ENCODE assay signal across 8 cellular contexts in the genomic region with DNA sequence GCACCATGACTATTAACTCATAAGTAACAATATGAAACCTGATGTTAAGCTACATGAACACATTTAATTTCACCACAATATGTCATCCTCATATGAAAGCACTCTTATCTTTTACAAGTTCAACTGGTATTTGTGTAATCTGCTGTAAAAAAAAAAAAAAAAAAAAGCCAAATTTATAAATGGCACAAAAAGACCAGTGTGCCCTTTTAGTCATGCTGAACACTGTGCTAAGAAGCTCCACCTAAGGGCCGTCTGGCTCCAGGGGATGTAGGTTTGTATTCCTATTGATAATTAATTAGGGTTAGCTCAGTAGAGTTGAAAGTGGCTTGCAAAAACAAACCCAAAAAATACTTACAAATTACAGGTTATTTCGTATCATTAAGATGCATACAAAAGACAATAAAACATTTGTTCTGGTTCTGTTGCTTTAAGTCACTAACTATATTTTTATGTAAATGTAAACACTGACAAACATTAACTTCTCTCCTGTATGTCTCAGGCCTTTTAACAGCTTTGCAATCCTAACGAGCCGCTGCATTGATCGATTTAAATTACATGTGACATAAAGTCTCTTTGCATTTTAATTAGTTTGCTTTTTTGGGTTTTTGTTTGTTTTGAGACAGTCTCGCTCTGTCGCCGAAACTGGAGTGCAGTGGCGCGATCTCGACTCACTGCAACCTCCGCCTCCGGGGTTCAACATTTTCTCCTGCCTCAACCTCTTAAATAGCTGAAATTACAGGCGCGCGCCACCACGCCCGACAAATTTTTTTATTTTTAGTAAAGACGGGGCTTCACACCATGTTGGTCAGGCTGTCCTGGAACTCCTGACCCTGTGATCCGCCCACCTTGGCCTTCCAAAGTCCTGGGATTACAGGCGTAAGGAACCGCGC.
DNase-seq lines count a peak whose midpoint lies in the region; ATAC-seq, FAIRE-seq and TF ChIP-seq lines count a peak whose summit lies in the region.

No MANE protein-coding gene starts in this region.

- BruUV-seq in MCF 10A (replicated peaks; lab: Mats Ljungman, UMichigan), result no TSS peak

- peak overlapping the region; percentile 96 for H3K27ac Mint-ChIP-seq in MCF 10A (ENCODE audit: low read depth, unreplicated experiment)

- H3K4me3 ChIP-seq in BE2C (ENCODE audit: low read depth, low read length) (peak overlapping the region; percentile 76), Peyer's patch (peak overlapping the region; percentile 63 to 78 (median 70)), lower lobe of right lung (peak overlapping the region; percentile 62), thymus (ENCODE audit: low read length) (peak overlapping the region; percentile 71)

- H3K9me3 ChIP-seq in BE2C, result no peaks in the 10 kb centered on the region
- H3K9me3 ChIP-seq in Peyer's patch, result no peaks in the 10 kb centered on the region
- H3K9me3 ChIP-seq in lower lobe of right lung, result no peaks in the 10 kb centered on the region
- no peaks in the 10 kb centered on the region for H3K9me3 ChIP-seq in thymus (ENCODE audit: control insufficient read depth)

- H3K27me3 ChIP-seq in BE2C (no peaks in the 10 kb centered on the region), Peyer's patch (no peaks in the 10 kb centered on the region), lower lobe of right lung (ENCODE audit: low read depth) (peaks cover 59% of the 10 kb centered on the region), thymus (ENCODE audit: control insufficient read depth, insufficient read depth) (no peaks in the 10 kb centered on the region)

- H3K9me3 Mint-ChIP-seq in MCF 10A (ENCODE audit: unreplicated experiment), result no peaks in the 10 kb centered on the region

- POLR2A ChIA-PET in MCF 10A (lab: Yijun Ruan, JAX), result interaction anchor here (0.6 to 19.0 kb wide), 55 partner anchors 9 to 1696 kb away, joined by 3 to 1160 read pairs (median 20); a partner anchor contains a TSS

- H3K36me3 ChIP-seq in BE2C (peaks cover 5% of the 10 kb centered on the region; the same call in 1 of the 2 replicates), Peyer's patch (no peaks in the 10 kb centered on the region), lower lobe of right lung (no peaks in the 10 kb centered on the region), thymus (ENCODE audit: control insufficient read depth, insufficient read depth) (peaks cover 12% of the 10 kb centered on the region)

- TF ChIP-seq CTCF in BE2C (IDR thresholded peaks at IDR 0.05; ENCODE audit: low read depth, low read length) (peak; percentile 6; the same call in 1 of the 2 replicates), Peyer's patch (IDR thresholded peaks at IDR 0.05) (peak in 1 of 6 experiments; percentile 1), MCF 10A (IDR thresholded peaks at IDR 0.05; ENCODE audit: unreplicated experiment) (no peak), lower lobe of right lung (IDR thresholded peaks at IDR 0.05) (no peak)

- peaks cover 26% of the 10 kb centered on the region for H3K36me3 Mint-ChIP-seq in MCF 10A (ENCODE audit: insufficient read depth, unreplicated experiment)

- no peak for FAIRE-seq in H54 (lab: Jason Lieb, UNC)

- DNase-seq in BE2C (peak; percentile 46), H54 (ENCODE audit: insufficient read length, low spot score) (no peak), Peyer's patch (peak; percentile 46 to 85 (median 81)), MCF 10A (ENCODE audit: unreplicated experiment) (peak; percentile 56), lower lobe of right lung (no peak), ureter (ENCODE audit: low spot score) (no peak)

- H3K4me1 ChIP-seq in BE2C (0 out of 2 replicates have a peak, but pooled peaks cover 2% of the 10 kb centered on the region), Peyer's patch (peaks cover 0 to 12% (median 0%) of the 10 kb centered on the region in 4 donors), lower lobe of right lung (peaks cover 13% of the 10 kb centered on the region), thymus (ENCODE audit: control insufficient read depth, insufficient read depth, low read length) (peaks cover 3% of the 10 kb centered on the region)

- peaks cover 28% of the 10 kb centered on the region for H3K4me1 Mint-ChIP-seq in MCF 10A (ENCODE audit: insufficient read depth, unreplicated experiment)

- CTCF ChIA-PET in MCF 10A (lab: Yijun Ruan, JAX), result interaction anchor here (1.2 to 2.9 kb wide), 5 partner anchors 15 to 167 kb away, joined by 3 to 20 read pairs (median 5); a partner anchor contains a TSS

- TF ChIP-seq POLR2A in H54 (IDR thresholded peaks at IDR 0.05; ENCODE audit: low read depth, low read length), result peak; percentile 13; the same call in 1 of the 2 replicates
- peak in 1 of 2 donors; percentile 31 for TF ChIP-seq POLR2A in Peyer's patch (IDR thresholded peaks at IDR 0.05)

- under 1% methylated on average over 23 of the region's 23 CpGs for WGBS in thymus

- ATAC-seq in lower lobe of right lung, result no peak
- no peak for ATAC-seq in HG02759 (IDR thresholded peaks at IDR 0.05; ENCODE audit: unreplicated experiment)

- H3K27ac ChIP-seq in Peyer's patch, result peak overlapping the region; percentile 96 to 99 (median 97)
- H3K27ac ChIP-seq in lower lobe of right lung, result peak overlapping the region; percentile 97
- peak overlapping the region; percentile 100 for H3K27ac ChIP-seq in thymus (ENCODE audit: low read depth)

- H3K27me3 Mint-ChIP-seq in MCF 10A (ENCODE audit: insufficient read depth, unreplicated experiment), result no peaks in the 10 kb centered on the region

- peak overlapping the region; percentile 93 for H3K4me3 Mint-ChIP-seq in MCF 10A (ENCODE audit: unreplicated experiment)

- intact Hi-C loops in MCF 10A (cut with micrococcal nuclease), result loop anchor here (5.0 kb wide), 2 partner anchors 141 to 949 kb away; a partner anchor contains a TSS
- intact Hi-C loops in lower lobe of right lung (cut with DNase I), result no loop called here

Comparison
In these comparisons a context has a peak if more than half of its experiments do, and no peak if none do; other contexts are left out.
1. DNase-seq: peak in BE2C (single experiment), Peyer's patch (3 of 3) and MCF 10A (single experiment); none in H54 (single experiment), lower lobe of right lung (single experiment) and ureter (single experiment).
2. Peak in every context shown above with its lines, with median percentiles within 50 percentile points of each other: H3K4me3 ChIP-seq and H3K27ac ChIP-seq.